Comparison of ENCODE assay signal across 12 cellular contexts in genomic region chr13:109684836-109685602, GRCh38.
DNase-seq lines count a peak whose midpoint lies in the region; ATAC-seq and TF ChIP-seq lines count a peak whose summit lies in the region.
"Had no signal": no experiment of that assay in that cellular context is flagged by ENCODE, and none has a peak within 500 bp of the region (broad histone marks: within the 10 kb centered on the region; RNA-seq: fewer than 3 reads in every experiment).

No MANE protein-coding gene starts in this region.

- ATAC-seq in foreskin keratinocyte (peak; percentile 84), psoas muscle (peak; percentile 68 to 80 (median 74)), HG02938 (IDR thresholded peaks at IDR 0.05; ENCODE audit: unreplicated experiment) (no peak), GM18867 (IDR thresholded peaks at IDR 0.05; ENCODE audit: unreplicated experiment) (no peak)
- ATAC-seq in activated CD8-positive, alpha-beta T cell treated with anti-CD3 and anti-CD28 coated beads, Interleukin-2, amount 10 ng/mL, durations not matched to agents 7 days and 5 days: no peak

- H3K4me3 ChIP-seq in psoas muscle: peak overlapping the region; percentile 24

- no peaks in the 10 kb centered on the region for H3K36me3 ChIP-seq in psoas muscle (ENCODE audit: insufficient read depth in 1 of 2, low read depth in 1 of 2)

- CTCF ChIA-PET in activated CD8-positive, alpha-beta T cell treated with anti-CD3 and anti-CD28 coated beads, Interleukin-2, amount 10 ng/mL, durations not matched to agents 7 days and 5 days (lab: Charles Lee): no interaction called here

- 30 to 36% (median 31%) methylated on average over 17 of the region's 17 CpGs for WGBS in psoas muscle, 3 donors

- H3K4me1 Mint-ChIP-seq in activated CD8-positive, alpha-beta T cell treated with anti-CD3 and anti-CD28 coated beads, Interleukin-2, amount 10 ng/mL, durations not matched to agents 7 days and 5 days (ENCODE audit: low read depth): no peaks in the 10 kb centered on the region
- H3K4me1 Mint-ChIP-seq: IgD-negative memory B cell had no signal

- no peaks in the 10 kb centered on the region for H3K27me3 ChIP-seq in foreskin keratinocyte
- peaks cover 0 to 3% (median 0%) of the 10 kb centered on the region in 3 donors for H3K27me3 ChIP-seq in psoas muscle (ENCODE audit: insufficient read depth in 3 of 3, low read length in 2 of 3)

- H3K36me3 Mint-ChIP-seq in activated CD8-positive, alpha-beta T cell treated with anti-CD3 and anti-CD28 coated beads, Interleukin-2, amount 10 ng/mL, durations not matched to agents 7 days and 5 days (ENCODE audit: low read depth): no peaks in the 10 kb centered on the region
- H3K36me3 Mint-ChIP-seq: activated naive CD8-positive, alpha-beta T cell; IgD-negative memory B cell had no signal

- intact Hi-C loops in psoas muscle (cut with DNase I): no loop called here

- peaks cover 8% of the 10 kb centered on the region for H3K27me3 Mint-ChIP-seq in activated CD8-positive, alpha-beta T cell treated with anti-CD3 and anti-CD28 coated beads, Interleukin-2, amount 10 ng/mL, durations not matched to agents 7 days and 5 days (ENCODE audit: low read depth)

- no peak for TF ChIP-seq CTCF in foreskin keratinocyte (conservative IDR thresholded peaks at IDR 0.05)
- no peak for TF ChIP-seq CTCF in psoas muscle (IDR thresholded peaks at IDR 0.05)
- no peak for TF ChIP-seq CTCF in GM20000 (IDR thresholded peaks at IDR 0.05; ENCODE audit: extremely low read depth, missing control alignments)

- H3K4me1 ChIP-seq in foreskin keratinocyte (peaks cover 9% of the 10 kb centered on the region), psoas muscle (peaks cover 11% of the 10 kb centered on the region)

- POLR2A ChIA-PET in activated CD8-positive, alpha-beta T cell treated with anti-CD3 and anti-CD28 coated beads, Interleukin-2, amount 10 ng/mL, durations not matched to agents 7 days and 5 days (lab: Charles Lee): no interaction called here

- no peak overlapping the region for H3K27ac Mint-ChIP-seq in activated CD8-positive, alpha-beta T cell treated with anti-CD3 and anti-CD28 coated beads, Interleukin-2, amount 10 ng/mL, durations not matched to agents 7 days and 5 days
- H3K27ac Mint-ChIP-seq: activated naive CD8-positive, alpha-beta T cell had no signal

- no peak overlapping the region for H3K4me3 Mint-ChIP-seq in activated CD8-positive, alpha-beta T cell treated with anti-CD3 and anti-CD28 coated beads, Interleukin-2, amount 10 ng/mL, durations not matched to agents 7 days and 5 days
- H3K4me3 Mint-ChIP-seq: activated naive CD8-positive, alpha-beta T cell; IgD-negative memory B cell had no signal

- no peaks in the 10 kb centered on the region for H3K9me3 Mint-ChIP-seq in activated CD8-positive, alpha-beta T cell treated with anti-CD3 and anti-CD28 coated beads, Interleukin-2, amount 10 ng/mL, durations not matched to agents 7 days and 5 days (ENCODE audit: insufficient read depth)

- no peaks in the 10 kb centered on the region for H3K9me3 ChIP-seq in psoas muscle

- DNase-seq in DMS79 treated with DMSO at 0.1 percent for 48 hours (lab: John Stamatoyannopoulos, UW): peak; percentile 56
- peak; percentile 53 for DNase-seq in NCI-H774 (lab: John Stamatoyannopoulos, UW)
- peak; percentile 54 to 67 for DNase-seq in foreskin keratinocyte
- DNase-seq in psoas muscle: no peak
- DNase-seq in GM20000 (ENCODE audit: low spot score): no peak
- no peak for DNase-seq in activated CD8-positive, alpha-beta T cell treated with anti-CD3 and anti-CD28 coated beads, Interleukin-2, amount 10 ng/mL, durations not matched to agents 7 days and 5 days
- DNase-seq: activated CD4-positive, CD25-positive, alpha-beta regulatory T cell; mesendoderm had no signal

- H3K27ac ChIP-seq in foreskin keratinocyte (no peak overlapping the region), psoas muscle (peak overlapping the region; percentile 11)

Comparison
In these comparisons a context has a peak if more than half of its experiments do, and no peak if none do; other contexts are left out.
1. DNase-seq: peak in DMS79 treated with DMSO at 0.1 percent for 48 hours (single experiment), NCI-H774 (single experiment) and foreskin keratinocyte (2 of 2); none in psoas muscle (0 of 2), GM20000 (single experiment) and activated CD8-positive, alpha-beta T cell treated with anti-CD3 and anti-CD28 coated beads, Interleukin-2, amount 10 ng/mL, durations not matched to agents 7 days and 5 days (single experiment).
2. ATAC-seq: peak in foreskin keratinocyte (single experiment) and psoas muscle (4 of 4); none in activated CD8-positive, alpha-beta T cell treated with anti-CD3 and anti-CD28 coated beads, Interleukin-2, amount 10 ng/mL, durations not matched to agents 7 days and 5 days (single experiment), HG02938 (single experiment) and GM18867 (single experiment).